Comparison of ENCODE assay signal across 21 cellular contexts in genomic region chr10:1274746-1275544, GRCh38.
"Had no signal": no experiment of that assay in that cellular context is flagged by ENCODE, and none has a peak within 500 bp of the region (broad histone marks: within the 10 kb centered on the region; RNA-seq: fewer than 3 reads in every experiment).

No MANE protein-coding gene starts in this region.

- H3K4me3 Mint-ChIP-seq: activated CD4-positive, alpha-beta T cell treated with anti-CD3 and anti-CD28 coated beads, Interleukin-2, amount 10 ng/mL, durations not matched to agents 7 days and 5 days; activated naive CD4-positive, alpha-beta T cell treated with anti-CD3 and anti-CD28 coated beads, Interleukin-2, amount 50 U/mL, for 24 hours; dendritic cell treated with granulocyte-macrophage colony-stimulating factor and Interleukin-4, amounts not matched to agents 40 ng/mL and 50 ng/mL, for 4 days; immature natural killer cell; nephron; stimulated activated memory B cell treated with anti-CD40 and anti-IgM and Interleukin-4, amounts not matched to agents 10 μg/mL and 1 μg/mL and 100 μg/mL, for 72 hours had no signal

- H3K4me3 ChIP-seq: uterus had no signal

- H3K4me1 Mint-ChIP-seq: activated CD4-positive, alpha-beta T cell treated with anti-CD3 and anti-CD28 coated beads, Interleukin-2, amount 10 ng/mL, durations not matched to agents 7 days and 5 days; activated naive CD4-positive, alpha-beta T cell treated with anti-CD3 and anti-CD28 coated beads, Interleukin-2, amount 50 U/mL, for 24 hours; immature natural killer cell; stimulated activated memory B cell treated with anti-CD40 and anti-IgM and Interleukin-4, amounts not matched to agents 10 μg/mL and 1 μg/mL and 100 μg/mL, for 72 hours had no signal

- H3K9me3 ChIP-seq: uterus had no signal

- FAIRE-seq: astrocyte, bronchial epithelial cell, small intestine had no signal

- H3K27ac ChIP-seq: uterus had no signal

- ATAC-seq: stimulated activated memory B cell treated with anti-CD40 and anti-IgM and Interleukin-4, amounts not matched to agents 10 μg/mL and 1 μg/mL and 100 μg/mL, for 72 hours had no signal

- H3K27ac Mint-ChIP-seq: activated CD4-positive, alpha-beta T cell treated with anti-CD3 and anti-CD28 coated beads, Interleukin-2, amount 10 ng/mL, durations not matched to agents 7 days and 5 days; activated naive CD4-positive, alpha-beta T cell treated with anti-CD3 and anti-CD28 coated beads, Interleukin-2, amount 50 U/mL, for 24 hours; dendritic cell treated with granulocyte-macrophage colony-stimulating factor and Interleukin-4, amounts not matched to agents 40 ng/mL and 50 ng/mL, for 4 days; immature natural killer cell; progenitor cell of endocrine pancreas; stimulated activated memory B cell treated with anti-CD40 and anti-IgM and Interleukin-4, amounts not matched to agents 10 μg/mL and 1 μg/mL and 100 μg/mL, for 72 hours had no signal

- H3K27me3 ChIP-seq: uterus had no signal

- DNase-seq: activated CD4-positive, alpha-beta T cell treated with anti-CD3 and anti-CD28 coated beads, Interleukin-2, amount 10 ng/mL, durations not matched to agents 7 days and 5 days; activated CD8-positive, alpha-beta memory T cell treated with anti-CD3 and anti-CD28 coated beads for 24 hours; activated CD8-positive, alpha-beta memory T cell treated with anti-CD3 and anti-CD28 coated beads, Interleukin-2, amount 50 U/mL, for 48 hours; activated gamma-delta T cell; activated T-cell treated with anti-CD3 and anti-CD28 coated beads, Interleukin-2, amount 50 U/mL, for 48 hours; effector memory CD4-positive, alpha-beta T cell; immature natural killer cell; kidney glomerular epithelial cell; small intestine; stimulated activated CD4-positive, alpha-beta T cell treated with anti-CD3 and anti-CD28 coated beads, Interleukin-15, amount 100 ng/mL, for 24 hours; stimulated activated CD4-positive, alpha-beta T cell treated with anti-CD3 and anti-CD28 coated beads, Interleukin-4, amount 100 ng/mL, for 1 hour; T-helper 1 cell; T1000 had no signal

- H3K36me3 ChIP-seq: uterus had no signal

- H3K36me3 Mint-ChIP-seq: activated naive CD4-positive, alpha-beta T cell treated with anti-CD3 and anti-CD28 coated beads, Interleukin-2, amount 50 U/mL, for 24 hours; immature natural killer cell; stimulated activated memory B cell treated with anti-CD40 and anti-IgM and Interleukin-4, amounts not matched to agents 10 μg/mL and 1 μg/mL and 100 μg/mL, for 72 hours had no signal

- H3K27me3 Mint-ChIP-seq: activated naive CD4-positive, alpha-beta T cell treated with anti-CD3 and anti-CD28 coated beads, Interleukin-2, amount 50 U/mL, for 24 hours; stimulated activated memory B cell treated with anti-CD40 and anti-IgM and Interleukin-4, amounts not matched to agents 10 μg/mL and 1 μg/mL and 100 μg/mL, for 72 hours had no signal

- H3K4me1 ChIP-seq: uterus had no signal

- H3K9me3 Mint-ChIP-seq: activated CD4-positive, alpha-beta T cell treated with anti-CD3 and anti-CD28 coated beads, Interleukin-2, amount 10 ng/mL, durations not matched to agents 7 days and 5 days; activated naive CD4-positive, alpha-beta T cell treated with anti-CD3 and anti-CD28 coated beads, Interleukin-2, amount 50 U/mL, for 24 hours; dendritic cell treated with granulocyte-macrophage colony-stimulating factor and Interleukin-4, amounts not matched to agents 40 ng/mL and 50 ng/mL, for 4 days; immature natural killer cell; stimulated activated memory B cell treated with anti-CD40 and anti-IgM and Interleukin-4, amounts not matched to agents 10 μg/mL and 1 μg/mL and 100 μg/mL, for 72 hours had no signal
